Comparison of ENCODE assay signal across 19 cellular contexts in the genomic region with DNA sequence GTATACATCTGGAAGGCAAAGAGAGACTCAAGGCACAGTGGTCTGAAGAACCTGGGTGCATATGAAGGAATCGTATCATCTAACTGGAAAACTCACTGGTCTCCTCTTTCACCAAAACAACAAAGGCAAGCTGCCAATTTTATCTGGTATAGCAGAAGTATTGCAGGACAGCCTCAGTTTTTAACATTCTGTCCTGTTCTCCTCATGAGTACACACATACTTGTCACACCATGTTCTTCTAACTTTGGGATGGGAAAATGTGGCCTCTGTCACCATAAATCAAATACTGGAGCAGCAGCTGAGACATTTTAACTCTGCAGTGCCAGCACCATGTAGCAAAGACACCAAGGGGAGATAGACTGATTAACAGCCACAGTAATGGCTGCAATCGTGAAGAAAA.
DNase-seq lines count a peak whose midpoint lies in the region; ATAC-seq and TF ChIP-seq lines count a peak whose summit lies in the region.
"Had no signal": no experiment of that assay in that cellular context is flagged by ENCODE, and none has a peak within 500 bp of the region (broad histone marks: within the 10 kb centered on the region; RNA-seq: fewer than 3 reads in every experiment).

No MANE protein-coding gene starts in this region.

- H3K27me3 ChIP-seq in GM23248 (replicated peaks; ENCODE audit: insufficient read depth) (no peaks in the 10 kb centered on the region), ovary (no peaks in the 10 kb centered on the region), tibial nerve (no peaks in the 10 kb centered on the region)
- H3K27me3 ChIP-seq in effector memory CD4-positive, alpha-beta T cell (replicated peaks; ENCODE audit: control insufficient read depth, insufficient read depth, low read length, poor library complexity, severe bottlenecking) = no peaks in the 10 kb centered on the region

- TF ChIP-seq POLR2A in ovary (IDR thresholded peaks at IDR 0.05) (no peak), tibial nerve (IDR thresholded peaks at IDR 0.05) (no peak)

- H2AFZ ChIP-seq in GM23248 = no peak overlapping the region

- ATAC-seq in GM19467 (IDR thresholded peaks at IDR 0.05; ENCODE audit: unreplicated experiment) = no peak
- ATAC-seq: Panc1 had no signal

- intact Hi-C loops in ovary (cut with DNase I) = loop anchor here in 1 of 4 donors (10.0 kb wide), 1 partner anchor 200 kb away; a partner anchor contains a TSS

- H3K4me3 ChIP-seq in GM23248 (no peak overlapping the region), choroid plexus epithelial cell (ENCODE audit: low read depth, low read length) (no peak overlapping the region), ovary (no peak overlapping the region), tibial nerve (no peak overlapping the region)
- H3K4me3 ChIP-seq in effector memory CD4-positive, alpha-beta T cell (ENCODE audit: insufficient read depth, low read depth, low read length, poor library complexity, severe bottlenecking) = no peak overlapping the region
- H3K4me3 ChIP-seq: HAP-1 had no signal

- H3K9ac ChIP-seq in GM23248 = no peak overlapping the region

- DNase-seq in GM23248 (peak; percentile 25), choroid plexus epithelial cell (ENCODE audit: low read depth) (peak; percentile 71), ovary (no peak), tibial nerve (ENCODE audit: low spot score in 2 of 2) (no peak), hepatic stellate cell (ENCODE audit: low spot score) (no peak)
- no peak for DNase-seq in effector memory CD4-positive, alpha-beta T cell
- DNase-seq: ACHN, C1 segment of cervical spinal cord, IMR-90, Karpas-422, MM.1S, NCI-H1092, NCI-H146, NCI-H2029 treated with DMSO at 0.1 percent for 48 hours, NCI-H2171 had no signal

- H3K36me3 ChIP-seq in GM23248 (ENCODE audit: low read depth) = no peaks in the 10 kb centered on the region
- no peaks in the 10 kb centered on the region for H3K36me3 ChIP-seq in ovary
- no peaks in the 10 kb centered on the region for H3K36me3 ChIP-seq in tibial nerve
- no peaks in the 10 kb centered on the region for H3K36me3 ChIP-seq in effector memory CD4-positive, alpha-beta T cell (ENCODE audit: control insufficient read depth, insufficient read depth, low read length)
- H3K36me3 ChIP-seq: HAP-1 had no signal

- H4K20me1 ChIP-seq in GM23248 (ENCODE audit: insufficient read depth) = no peaks in the 10 kb centered on the region

- H3K4me1 ChIP-seq in GM23248 (ENCODE audit: insufficient read depth) (peaks cover 33% of the 10 kb centered on the region), ovary (ENCODE audit: insufficient read depth) (peaks cover 2% of the 10 kb centered on the region), tibial nerve (peaks cover 0 to 5% (median 0%) of the 10 kb centered on the region in 4 donors)
- H3K4me1 ChIP-seq in effector memory CD4-positive, alpha-beta T cell (ENCODE audit: control insufficient read depth, insufficient read depth, low read length, poor library complexity, severe bottlenecking) = no peaks in the 10 kb centered on the region

- H3K4me2 ChIP-seq in GM23248 (ENCODE audit: unreplicated experiment) = no peak overlapping the region

- TF ChIP-seq CTCF in choroid plexus epithelial cell (conservative IDR thresholded peaks at IDR 0.05; ENCODE audit: low read depth, low read length) = no peak
- TF ChIP-seq CTCF in ovary (IDR thresholded peaks at IDR 0.05) = no peak
- TF ChIP-seq CTCF in tibial nerve (IDR thresholded peaks at IDR 0.05) = no peak

- H3K9me3 ChIP-seq in GM23248 (ENCODE audit: low read depth) (no peaks in the 10 kb centered on the region), ovary (no peaks in the 10 kb centered on the region), tibial nerve (no peaks in the 10 kb centered on the region)
- no peaks in the 10 kb centered on the region for H3K9me3 ChIP-seq in effector memory CD4-positive, alpha-beta T cell (ENCODE audit: control insufficient read depth, low read length)
- H3K9me3 ChIP-seq: HAP-1 had no signal

- 36 to 48% methylated on average over 2 of the region's 2 CpGs for WGBS in GM23248 (ENCODE audit: low coverage in 1 of 2, low lambda C conversion rate in 2 of 2, missing lambda C conversion rate in 2 of 2), 2 experiments
- 56 to 63% (median 60%) methylated on average over 2 of the region's 2 CpGs for WGBS in ovary, 3 donors
- whole genome bisulfite sequencing in tibial nerve, 2 donors = 50 to 80% methylated on average over 2 of the region's 2 CpGs

- TF ChIP-seq EP300 in ovary (IDR thresholded peaks at IDR 0.05) (peak; percentile 69), tibial nerve (IDR thresholded peaks at IDR 0.05) (peak; percentile 47 to 52)

- in situ Hi-C loops in GM23248 (cut with MboI) = no loop called here

- no peaks in the 10 kb centered on the region for H3K9me2 ChIP-seq in GM23248 (ENCODE audit: insufficient read depth)

- no peak overlapping the region for H3K27ac ChIP-seq in GM23248
- H3K27ac ChIP-seq in ovary = no peak overlapping the region
- H3K27ac ChIP-seq in tibial nerve = peak overlapping the region in 1 of 4 donors; percentile 50
- H3K27ac ChIP-seq in effector memory CD4-positive, alpha-beta T cell (ENCODE audit: insufficient read depth, low read length, poor library complexity, severe bottlenecking) = no peak overlapping the region
- H3K27ac ChIP-seq: HL-60 had no signal

- no peaks in the 10 kb centered on the region for H3K79me2 ChIP-seq in GM23248 (ENCODE audit: insufficient read depth)

- H3F3A ChIP-seq in GM23248 (ENCODE audit: insufficient read depth) = peaks cover 11% of the 10 kb centered on the region

Comparison
In these comparisons a context has a peak if more than half of its experiments do, and no peak if none do; other contexts are left out.
1. DNase-seq: peak in GM23248 (single experiment) and choroid plexus epithelial cell (single experiment); none in ovary (0 of 5), tibial nerve (0 of 2), hepatic stellate cell (single experiment) and effector memory CD4-positive, alpha-beta T cell (0 of 3).